24 cellular contexts compared by ENCODE assay signal in the genomic region with DNA sequence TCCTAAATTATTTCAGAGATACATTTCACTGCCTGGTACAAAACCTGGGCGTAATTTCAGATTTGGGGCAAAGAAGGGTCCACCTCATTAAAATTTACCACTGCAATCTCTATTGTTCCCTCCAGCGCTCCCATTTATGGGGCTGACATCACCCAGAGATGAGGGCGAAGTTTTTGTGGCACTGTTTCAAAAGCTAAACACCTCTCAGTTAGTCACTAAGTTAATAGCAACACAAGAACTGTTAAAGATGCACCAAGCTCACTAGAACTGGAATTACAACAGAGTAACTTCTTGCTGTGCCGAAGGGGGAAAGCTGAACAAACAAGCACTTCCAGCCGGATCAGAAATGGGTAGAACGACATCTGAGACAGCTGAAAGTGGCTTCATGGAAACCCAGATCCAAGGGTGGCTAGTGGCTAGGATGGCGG.
DNase-seq lines count a peak whose midpoint lies in the region; ATAC-seq, FAIRE-seq and TF ChIP-seq lines count a peak whose summit lies in the region.
"Had no signal": no experiment of that assay in that cellular context is flagged by ENCODE, and none has a peak within 500 bp of the region (broad histone marks: within the 10 kb centered on the region; RNA-seq: fewer than 3 reads in every experiment).

No MANE protein-coding gene starts in this region.

- H3K79me2 ChIP-seq in PC-3 (ENCODE audit: low read length), result no peaks in the 10 kb centered on the region

- DNase-seq in GM12892 (ENCODE audit: insufficient read length), result no peak
- DNase-seq in M059J (ENCODE audit: low read depth), result peak; percentile 26
- peak; percentile 78 for DNase-seq in PC-3
- DNase-seq in GM19240 (ENCODE audit: insufficient read length, low spot score), result no peak
- DNase-seq in substantia nigra (lab: John Stamatoyannopoulos, UW), result no peak
- no peak for DNase-seq in OCI-M1 (lab: John Stamatoyannopoulos, UW)
- DNase-seq in stimulated activated CD4-positive, alpha-beta T cell treated with anti-CD3 and anti-CD28 coated beads, Interleukin-2, amount 100 ng/mL, for 48 hours, result no peak
- DNase-seq: 8988T; ACHN; BE2C; C1 segment of cervical spinal cord; Caco-2; Calu3; CD4-positive, alpha-beta memory T cell; CD4-positive, CD25-positive, alpha-beta regulatory T cell; CD8-positive, alpha-beta memory T cell; DMS79 treated with DMSO at 0.1 percent for 48 hours; EL; GDM1 had no signal

- H3K36me3 ChIP-seq in HEK293 (ENCODE audit: control insufficient read depth in 2 of 2, insufficient read depth in 1 of 2, low read length in 2 of 2) (no peaks in the 10 kb centered on the region), PC-3 (ENCODE audit: low read depth, low read length) (no peaks in the 10 kb centered on the region)
- H3K36me3 ChIP-seq: BE2C, BLaER1 had no signal

- 0 out of 2 replicates have a peak overlapping the region, but pooled peaks have one; percentile 34 for H2AFZ ChIP-seq in PC-3 (ENCODE audit: low read length)

- no peaks in the 10 kb centered on the region for H3K27me3 ChIP-seq in PC-3 (ENCODE audit: low read length)
- H3K27me3 ChIP-seq: BE2C, BLaER1 had no signal

- POLR2A ChIA-PET in HEK293 (lab: Yijun Ruan, JAX) (no interaction called here), PC-3 (lab: Charles Lee; ENCODE audit: unreplicated experiment) (no interaction called here)

- TF ChIP-seq POLR2A in GM12892 (IDR thresholded peaks at IDR 0.05; ENCODE audit: low read depth, low read length), result no peak

- peak; percentile 67 for ATAC-seq in PC-3
- ATAC-seq: GM12878 had no signal

- H3K4me2 ChIP-seq in PC-3 (ENCODE audit: low read length), result peak overlapping the region; percentile 67
- H3K4me2 ChIP-seq: BLaER1 had no signal

- no peaks in the 10 kb centered on the region for H3K9me2 ChIP-seq in PC-3 (replicated peaks; ENCODE audit: low read length)

- CTCF ChIA-PET in HEK293 (lab: Yijun Ruan, JAX), result interaction anchor here (0.7 kb wide), 1 partner anchor 343 kb away, joined by 3 read pairs; no protein-coding TSS in a partner anchor
- CTCF ChIA-PET in PC-3 (lab: Charles Lee), result interaction anchor here (0.6 kb wide), 1 partner anchor 454 kb away, joined by 3 read pairs; no protein-coding TSS in a partner anchor

- no peaks in the 10 kb centered on the region for H4K20me1 ChIP-seq in PC-3 (ENCODE audit: low read length)
- H4K20me1 ChIP-seq: BLaER1 had no signal

- intact Hi-C loops in PC-3 (cut with micrococcal nuclease), result no loop called here

- TF ChIP-seq CTCF in HEK293 (tag by site-specific recombination; IDR thresholded peaks at IDR 0.05) (no peak), PC-3 (conservative IDR thresholded peaks at IDR 0.05; ENCODE audit: low read depth, low read length) (no peak)

- H3K9ac ChIP-seq in PC-3 (ENCODE audit: low read length), result no peak overlapping the region
- H3K9ac ChIP-seq: BLaER1 had no signal

- peak; percentile 9 for FAIRE-seq in GM12892 (lab: Jason Lieb, UNC)
- FAIRE-seq: A204.1, D721Med, GM12878 had no signal

- no peaks in the 10 kb centered on the region for H3F3A ChIP-seq in PC-3 (ENCODE audit: low read length, unreplicated experiment)

- H3K27ac ChIP-seq in HEK293 (ENCODE audit: extremely low read depth, low read depth, low read length) (peak overlapping the region; percentile 35), PC-3 (ENCODE audit: low read length) (peak overlapping the region; percentile 64), substantia nigra (ENCODE audit: low read depth, low read length, poor library complexity, severe bottlenecking) (no peak overlapping the region)
- H3K27ac ChIP-seq: BLaER1 had no signal

- H3K4me1 ChIP-seq in HEK293 (ENCODE audit: control insufficient read depth, insufficient read depth, low read length) (peaks cover 11% of the 10 kb centered on the region), PC-3 (ENCODE audit: insufficient read depth, low read length) (peaks cover 17% of the 10 kb centered on the region)
- H3K4me1 ChIP-seq: Caco-2 had no signal

- BruUV-seq in PC-3 (replicated peaks; lab: Mats Ljungman, UMichigan), result no TSS peak

- H3K9me3 ChIP-seq in HEK293 (ENCODE audit: control insufficient read depth, insufficient read depth, low read depth, low read length), result no peaks in the 10 kb centered on the region
- no peaks in the 10 kb centered on the region for H3K9me3 ChIP-seq in PC-3 (ENCODE audit: low read length)
- H3K9me3 ChIP-seq: BE2C, BLaER1, Caco-2 had no signal

- no peak overlapping the region for H3K4me3 ChIP-seq in HEK293 (ENCODE audit: low read depth, low read length)
- H3K4me3 ChIP-seq in PC-3 (ENCODE audit: low read length), result no peak overlapping the region; the same call in 1 of the 2 replicates
- H3K4me3 ChIP-seq: BLaER1, GM12878 had no signal

TF ChIP-seq in HEK293, 187 proteins besides CTCF, POLR2A, EP300 and RAD21 (continues in another document):
- TF ChIP-seq ZSCAN30 (tag by site-specific recombination; IDR thresholded peaks at IDR 0.05), result peak; percentile 80
- TF ChIP-seq ZNF366 (tag by site-specific recombination; conservative IDR thresholded peaks at IDR 0.05), result peak; percentile 60
- TF ChIP-seq KLF8 (tag by site-specific recombination; IDR thresholded peaks at IDR 0.05), result no peak
- TF ChIP-seq ZNF571 (tag by site-specific recombination; IDR thresholded peaks at IDR 0.05), result no peak
- no peak for TF ChIP-seq ZNF184 (tag by site-specific recombination; IDR thresholded peaks at IDR 0.05)
- no peak for TF ChIP-seq ZNF830 (tag by site-specific recombination; IDR thresholded peaks at IDR 0.05; ENCODE audit: low read depth)
- TF ChIP-seq ZNF777 (tag by site-specific recombination; IDR thresholded peaks at IDR 0.05; ENCODE audit: borderline replicate concordance), result no peak
- TF ChIP-seq, protein P1, sequence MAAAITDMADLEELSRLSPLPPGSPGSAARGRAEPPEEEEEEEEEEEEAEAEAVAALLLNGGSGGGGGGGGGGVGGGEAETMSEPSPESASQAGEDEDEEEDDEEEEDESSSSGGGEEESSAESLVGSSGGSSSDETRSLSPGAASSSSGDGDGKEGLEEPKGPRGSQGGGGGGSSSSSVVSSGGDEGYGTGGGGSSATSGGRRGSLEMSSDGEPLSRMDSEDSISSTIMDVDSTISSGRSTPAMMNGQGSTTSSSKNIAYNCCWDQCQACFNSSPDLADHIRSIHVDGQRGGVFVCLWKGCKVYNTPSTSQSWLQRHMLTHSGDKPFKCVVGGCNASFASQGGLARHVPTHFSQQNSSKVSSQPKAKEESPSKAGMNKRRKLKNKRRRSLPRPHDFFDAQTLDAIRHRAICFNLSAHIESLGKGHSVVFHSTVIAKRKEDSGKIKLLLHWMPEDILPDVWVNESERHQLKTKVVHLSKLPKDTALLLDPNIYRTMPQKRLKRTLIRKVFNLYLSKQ (tag by site-specific recombination; IDR thresholded peaks at IDR 0.05; ENCODE audit: borderline replicate concordance), result no peak
- TF ChIP-seq, protein P2, sequence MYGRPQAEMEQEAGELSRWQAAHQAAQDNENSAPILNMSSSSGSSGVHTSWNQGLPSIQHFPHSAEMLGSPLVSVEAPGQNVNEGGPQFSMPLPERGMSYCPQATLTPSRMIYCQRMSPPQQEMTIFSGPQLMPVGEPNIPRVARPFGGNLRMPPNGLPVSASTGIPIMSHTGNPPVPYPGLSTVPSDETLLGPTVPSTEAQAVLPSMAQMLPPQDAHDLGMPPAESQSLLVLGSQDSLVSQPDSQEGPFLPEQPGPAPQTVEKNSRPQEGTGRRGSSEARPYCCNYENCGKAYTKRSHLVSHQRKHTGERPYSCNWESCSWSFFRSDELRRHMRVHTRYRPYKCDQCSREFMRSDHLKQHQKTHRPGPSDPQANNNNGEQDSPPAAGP (tag by site-specific recombination; IDR thresholded peaks at IDR 0.05), result no peak
- TF ChIP-seq ZNF677 (tag by site-specific recombination; IDR thresholded peaks at IDR 0.05), result no peak
- no peak for TF ChIP-seq KLF10 (tag by site-specific recombination; IDR thresholded peaks at IDR 0.05)
- TF ChIP-seq ZNF629 (tag by site-specific recombination; IDR thresholded peaks at IDR 0.05), result peak; percentile 54
- TF ChIP-seq KLF16 (tag by site-specific recombination; IDR thresholded peaks at IDR 0.05), result no peak
- TF ChIP-seq, protein P3, sequence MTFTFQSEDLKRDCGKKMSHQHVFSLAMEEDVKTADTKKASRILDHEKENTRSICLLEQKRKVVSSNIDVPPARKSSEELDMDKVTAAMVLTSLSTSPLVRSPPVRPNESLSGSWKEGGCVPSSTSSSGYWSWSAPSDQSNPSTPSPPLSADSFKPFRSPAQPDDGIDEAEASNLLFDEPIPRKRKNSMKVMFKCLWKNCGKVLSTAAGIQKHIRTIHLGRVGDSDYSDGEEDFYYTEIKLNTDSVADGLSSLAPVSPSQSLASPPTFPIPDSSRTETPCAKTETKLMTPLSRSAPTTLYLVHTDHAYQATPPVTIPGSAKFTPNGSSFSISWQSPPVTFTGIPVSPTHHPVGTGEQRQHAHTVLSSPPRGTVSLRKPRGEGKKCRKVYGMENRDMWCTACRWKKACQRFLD (tag by site-specific recombination; IDR thresholded peaks at IDR 0.05), result no peak
- TF ChIP-seq ZNF19 (tag by site-specific recombination; IDR thresholded peaks at IDR 0.05; ENCODE audit: low read depth), result no peak
- TF ChIP-seq ZNF529 (tag by site-specific recombination; IDR thresholded peaks at IDR 0.05; ENCODE audit: insufficient replicate concordance), result no peak
- TF ChIP-seq YY2 (tag by site-specific recombination; IDR thresholded peaks at IDR 0.05), result no peak; the same call in 1 of the 2 replicates
- TF ChIP-seq RBAK (tag by site-specific recombination; IDR thresholded peaks at IDR 0.05), result no peak
- TF ChIP-seq ZNF112 (tag by site-specific recombination; IDR thresholded peaks at IDR 0.05), result no peak
- TF ChIP-seq ZNF548 (tag by site-specific recombination; IDR thresholded peaks at IDR 0.05), result no peak
- TF ChIP-seq, protein P4, sequence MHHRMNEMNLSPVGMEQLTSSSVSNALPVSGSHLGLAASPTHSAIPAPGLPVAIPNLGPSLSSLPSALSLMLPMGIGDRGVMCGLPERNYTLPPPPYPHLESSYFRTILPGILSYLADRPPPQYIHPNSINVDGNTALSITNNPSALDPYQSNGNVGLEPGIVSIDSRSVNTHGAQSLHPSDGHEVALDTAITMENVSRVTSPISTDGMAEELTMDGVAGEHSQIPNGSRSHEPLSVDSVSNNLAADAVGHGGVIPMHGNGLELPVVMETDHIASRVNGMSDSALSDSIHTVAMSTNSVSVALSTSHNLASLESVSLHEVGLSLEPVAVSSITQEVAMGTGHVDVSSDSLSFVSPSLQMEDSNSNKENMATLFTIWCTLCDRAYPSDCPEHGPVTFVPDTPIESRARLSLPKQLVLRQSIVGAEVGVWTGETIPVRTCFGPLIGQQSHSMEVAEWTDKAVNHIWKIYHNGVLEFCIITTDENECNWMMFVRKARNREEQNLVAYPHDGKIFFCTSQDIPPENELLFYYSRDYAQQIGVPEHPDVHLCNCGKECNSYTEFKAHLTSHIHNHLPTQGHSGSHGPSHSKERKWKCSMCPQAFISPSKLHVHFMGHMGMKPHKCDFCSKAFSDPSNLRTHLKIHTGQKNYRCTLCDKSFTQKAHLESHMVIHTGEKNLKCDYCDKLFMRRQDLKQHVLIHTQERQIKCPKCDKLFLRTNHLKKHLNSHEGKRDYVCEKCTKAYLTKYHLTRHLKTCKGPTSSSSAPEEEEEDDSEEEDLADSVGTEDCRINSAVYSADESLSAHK (tag by site-specific recombination; IDR thresholded peaks at IDR 0.05), result peak; percentile 83

Comparison
In these comparisons a context has a peak if more than half of its experiments do, and no peak if none do; other contexts are left out.
1. DNase-seq: peak in M059J (single experiment) and PC-3 (single experiment); none in GM12892 (single experiment), GM19240 (single experiment), substantia nigra (0 of 49), OCI-M1 (single experiment) and stimulated activated CD4-positive, alpha-beta T cell treated with anti-CD3 and anti-CD28 coated beads, Interleukin-2, amount 100 ng/mL, for 48 hours (0 of 2).